37 cellular contexts compared by ENCODE assay signal in the genomic region with DNA sequence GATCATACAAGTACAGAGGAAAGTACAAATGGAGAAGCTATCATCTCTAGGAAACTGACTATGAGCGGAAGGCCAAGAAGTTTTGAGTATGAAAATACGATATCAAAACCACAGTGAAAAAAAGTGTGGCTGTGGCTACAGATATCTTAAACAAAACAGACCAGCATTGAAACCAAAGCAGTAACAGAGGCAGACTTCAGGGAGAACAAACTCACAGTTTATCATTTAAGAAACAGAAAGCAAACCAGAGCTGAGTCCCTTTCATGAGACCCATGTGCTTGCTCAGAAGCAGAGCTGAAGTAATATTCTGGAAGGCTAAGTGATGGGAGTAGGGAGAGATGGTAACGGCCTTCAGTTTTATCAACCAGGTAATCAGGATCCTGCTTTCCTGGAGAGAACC.
"Had no signal": no experiment of that assay in that cellular context is flagged by ENCODE, and none has a peak within 500 bp of the region (broad histone marks: within the 10 kb centered on the region; RNA-seq: fewer than 3 reads in every experiment).

No MANE protein-coding gene starts in this region.

- H3K27ac ChIP-seq: adrenal gland, body of pancreas, esophagus muscularis mucosa, foreskin keratinocyte, gastrocnemius medialis, heart left ventricle, VCaP had no signal

- DNase-seq: activated CD4-positive, alpha-beta T cell treated with anti-CD3 and anti-CD28 coated beads for 1 hour; activated CD4-positive, alpha-beta T cell treated with anti-CD3 and anti-CD28 coated beads for 4 hours; activated CD4-positive, alpha-beta T cell treated with anti-CD3 and anti-CD28 coated beads, Interleukin-2, amount 10 ng/mL, durations not matched to agents 7 days and 5 days; activated CD4-positive, alpha-beta T cell treated with anti-CD3 and anti-CD28 coated beads, Interleukin-2, amount 50 U/mL, for 4 hours; activated CD8-positive, alpha-beta memory T cell treated with anti-CD3 and anti-CD28 coated beads, Interleukin-2, amount 10 ng/mL, durations not matched to agents 7 days and 5 days; activated CD8-positive, alpha-beta memory T cell treated with anti-CD3 and anti-CD28 coated beads, Interleukin-2, amount 50 U/mL, for 4 hours; activated CD8-positive, alpha-beta T cell treated with anti-CD3 and anti-CD28 coated beads, Interleukin-2, amount 10 ng/mL, durations not matched to agents 7 days and 5 days; activated effector memory CD4-positive, alpha-beta T cell treated with anti-CD3 and anti-CD28 coated beads, Interleukin-2, amount 50 U/mL, for 16 hours; activated naive CD4-positive, alpha-beta T cell treated with anti-CD3 and anti-CD28 coated beads for 36 hours; activated naive CD8-positive, alpha-beta T cell treated with anti-CD3 and anti-CD28 coated beads for 36 hours; activated naive CD8-positive, alpha-beta T cell treated with anti-CD3 and anti-CD28 coated beads, Interleukin-2, amount 50 U/mL, for 24 hours; activated T-cell treated with anti-CD3 and anti-CD28 coated beads, Interleukin-2, amount 50 U/mL, for 1 hour; activated T-cell treated with anti-CD3 and anti-CD28 coated beads, Interleukin-2, amount 50 U/mL, for 48 hours; adrenal gland; amygdala; aorta; body of pancreas; caudate nucleus; cortex of kidney; dermis blood vessel endothelial cell; effector CD4-positive, alpha-beta T cell; effector memory CD8-positive, alpha-beta T cell; erythroblast; foreskin keratinocyte; gastrocnemius medialis; glutamatergic neuron; heart left ventricle; T-helper 1 cell; T-helper 17 cell; T1000 had no signal

- H3K36me3 Mint-ChIP-seq: activated CD8-positive, alpha-beta memory T cell treated with anti-CD3 and anti-CD28 coated beads, Interleukin-2, amount 10 ng/mL, durations not matched to agents 7 days and 5 days; activated naive CD4-positive, alpha-beta T cell treated with anti-CD3 and anti-CD28 coated beads, Interleukin-2, amount 50 U/mL, for 24 hours; activated naive CD8-positive, alpha-beta T cell treated with anti-CD3 and anti-CD28 coated beads for 36 hours had no signal

- H3K27me3 Mint-ChIP-seq: activated CD4-positive, alpha-beta T cell treated with anti-CD3 and anti-CD28 coated beads, Interleukin-2, amount 10 ng/mL, durations not matched to agents 7 days and 5 days; activated CD8-positive, alpha-beta memory T cell treated with anti-CD3 and anti-CD28 coated beads, Interleukin-2, amount 10 ng/mL, durations not matched to agents 7 days and 5 days; effector memory CD8-positive, alpha-beta T cell had no signal

- H3K36me3 ChIP-seq: adrenal gland, esophagus muscularis mucosa, gastrocnemius medialis, heart left ventricle had no signal

- H3K4me1 ChIP-seq: adrenal gland, body of pancreas, foreskin keratinocyte, gastrocnemius medialis, heart left ventricle had no signal

- H3K4me3 Mint-ChIP-seq: activated CD4-positive, alpha-beta T cell treated with anti-CD3 and anti-CD28 coated beads, Interleukin-2, amount 10 ng/mL, durations not matched to agents 7 days and 5 days; activated CD8-positive, alpha-beta memory T cell treated with anti-CD3 and anti-CD28 coated beads, Interleukin-2, amount 10 ng/mL, durations not matched to agents 7 days and 5 days; activated CD8-positive, alpha-beta T cell treated with anti-CD3 and anti-CD28 coated beads, Interleukin-2, amount 10 ng/mL, durations not matched to agents 7 days and 5 days; activated naive CD4-positive, alpha-beta T cell treated with anti-CD3 and anti-CD28 coated beads for 36 hours; activated naive CD4-positive, alpha-beta T cell treated with anti-CD3 and anti-CD28 coated beads, Interleukin-2, amount 50 U/mL, for 24 hours; activated naive CD8-positive, alpha-beta T cell treated with anti-CD3 and anti-CD28 coated beads for 36 hours; activated naive CD8-positive, alpha-beta T cell treated with anti-CD3 and anti-CD28 coated beads, Interleukin-2, amount 50 U/mL, for 24 hours; activated T-helper 1 cell treated with anti-CD3 and anti-CD28 coated beads, Interleukin-12 subunit alpha, Interleukin-12 subunit beta, Interleukin-2, Interleukin-4 antibody, amounts not matched to agents 30 ng/mL and 10 ng/mL and 1 ng/mL, durations not matched to agents 14 hours and 24 hours and 36 hours; effector memory CD8-positive, alpha-beta T cell; T-helper 17 cell; T-helper 2 cell treated with Interferon-gamma antibody and Interleukin-4, amounts not matched to agents 5 μg/mL and 100 μg/mL, for 36 hours; WTC11 had no signal

- H3K27me3 ChIP-seq: adrenal gland, body of pancreas, esophagus muscularis mucosa, foreskin keratinocyte, gastrocnemius medialis had no signal

- H3K9me3 Mint-ChIP-seq: activated CD4-positive, alpha-beta T cell treated with anti-CD3 and anti-CD28 coated beads, Interleukin-2, amount 10 ng/mL, durations not matched to agents 7 days and 5 days; activated naive CD4-positive, alpha-beta T cell treated with anti-CD3 and anti-CD28 coated beads for 36 hours; activated naive CD4-positive, alpha-beta T cell treated with anti-CD3 and anti-CD28 coated beads, Interleukin-2, amount 50 U/mL, for 24 hours; activated naive CD8-positive, alpha-beta T cell treated with anti-CD3 and anti-CD28 coated beads for 36 hours; activated naive CD8-positive, alpha-beta T cell treated with anti-CD3 and anti-CD28 coated beads, Interleukin-2, amount 50 U/mL, for 24 hours; activated T-helper 1 cell treated with anti-CD3 and anti-CD28 coated beads, Interleukin-12 subunit alpha, Interleukin-12 subunit beta, Interleukin-2, Interleukin-4 antibody, amounts not matched to agents 30 ng/mL and 10 ng/mL and 1 ng/mL, durations not matched to agents 14 hours and 24 hours and 36 hours; activated T-helper 2 cell treated with anti-CD3 and anti-CD28 coated beads, Interferon-gamma antibody, Interleukin-2, Interleukin-4, amounts not matched to agents 10 μg/mL and 5 μg/mL and 100 μg/mL, durations not matched to agents 14 hours and 24 hours and 36 hours; effector memory CD8-positive, alpha-beta T cell; T-helper 2 cell treated with Interferon-gamma antibody and Interleukin-4, amounts not matched to agents 5 μg/mL and 100 μg/mL, for 36 hours had no signal

- H3K9me3 ChIP-seq: adrenal gland, body of pancreas, esophagus muscularis mucosa, gastrocnemius medialis, heart left ventricle had no signal

- H3K27ac Mint-ChIP-seq: activated CD4-positive, alpha-beta T cell treated with anti-CD3 and anti-CD28 coated beads, Interleukin-2, amount 10 ng/mL, durations not matched to agents 7 days and 5 days; activated CD8-positive, alpha-beta memory T cell treated with anti-CD3 and anti-CD28 coated beads, Interleukin-2, amount 10 ng/mL, durations not matched to agents 7 days and 5 days; activated CD8-positive, alpha-beta T cell treated with anti-CD3 and anti-CD28 coated beads, Interleukin-2, amount 10 ng/mL, durations not matched to agents 7 days and 5 days; activated naive CD4-positive, alpha-beta T cell treated with anti-CD3 and anti-CD28 coated beads for 36 hours; activated naive CD4-positive, alpha-beta T cell treated with anti-CD3 and anti-CD28 coated beads, Interleukin-2, amount 50 U/mL, for 24 hours; activated naive CD8-positive, alpha-beta T cell treated with anti-CD3 and anti-CD28 coated beads for 36 hours; activated naive CD8-positive, alpha-beta T cell treated with anti-CD3 and anti-CD28 coated beads, Interleukin-2, amount 50 U/mL, for 24 hours; activated T-helper 1 cell treated with anti-CD3 and anti-CD28 coated beads, Interleukin-12 subunit alpha, Interleukin-12 subunit beta, Interleukin-2, Interleukin-4 antibody, amounts not matched to agents 30 ng/mL and 10 ng/mL and 1 ng/mL, durations not matched to agents 14 hours and 24 hours and 36 hours; activated T-helper 2 cell treated with anti-CD3 and anti-CD28 coated beads, Interferon-gamma antibody, Interleukin-2, Interleukin-4, amounts not matched to agents 10 μg/mL and 5 μg/mL and 100 μg/mL, durations not matched to agents 14 hours and 24 hours and 36 hours; effector memory CD8-positive, alpha-beta T cell; T-helper 17 cell; T-helper 2 cell treated with Interferon-gamma antibody and Interleukin-4, amounts not matched to agents 5 μg/mL and 100 μg/mL, for 36 hours; WTC11 had no signal

- H3K4me3 ChIP-seq: adrenal gland, body of pancreas, esophagus muscularis mucosa, gastrocnemius medialis, heart left ventricle had no signal

- H3K4me1 Mint-ChIP-seq: activated CD4-positive, alpha-beta T cell treated with anti-CD3 and anti-CD28 coated beads, Interleukin-2, amount 10 ng/mL, durations not matched to agents 7 days and 5 days; activated CD8-positive, alpha-beta memory T cell treated with anti-CD3 and anti-CD28 coated beads, Interleukin-2, amount 10 ng/mL, durations not matched to agents 7 days and 5 days; activated naive CD4-positive, alpha-beta T cell treated with anti-CD3 and anti-CD28 coated beads, Interleukin-2, amount 50 U/mL, for 24 hours; activated naive CD8-positive, alpha-beta T cell treated with anti-CD3 and anti-CD28 coated beads for 36 hours; activated naive CD8-positive, alpha-beta T cell treated with anti-CD3 and anti-CD28 coated beads, Interleukin-2, amount 50 U/mL, for 24 hours; T-helper 17 cell; WTC11 had no signal

- ATAC-seq: activated CD8-positive, alpha-beta memory T cell treated with anti-CD3 and anti-CD28 coated beads, Interleukin-2, amount 10 ng/mL, durations not matched to agents 7 days and 5 days; activated CD8-positive, alpha-beta T cell treated with anti-CD3 and anti-CD28 coated beads, Interleukin-2, amount 10 ng/mL, durations not matched to agents 7 days and 5 days; activated naive CD8-positive, alpha-beta T cell treated with anti-CD3 and anti-CD28 coated beads, Interleukin-2, amount 50 U/mL, for 24 hours; body of pancreas; effector memory CD8-positive, alpha-beta T cell; foreskin keratinocyte; gastrocnemius medialis; heart left ventricle; T-helper 17 cell; WTC11 had no signal
